Comparison of ENCODE assay signal across 14 cellular contexts in the genomic region with DNA sequence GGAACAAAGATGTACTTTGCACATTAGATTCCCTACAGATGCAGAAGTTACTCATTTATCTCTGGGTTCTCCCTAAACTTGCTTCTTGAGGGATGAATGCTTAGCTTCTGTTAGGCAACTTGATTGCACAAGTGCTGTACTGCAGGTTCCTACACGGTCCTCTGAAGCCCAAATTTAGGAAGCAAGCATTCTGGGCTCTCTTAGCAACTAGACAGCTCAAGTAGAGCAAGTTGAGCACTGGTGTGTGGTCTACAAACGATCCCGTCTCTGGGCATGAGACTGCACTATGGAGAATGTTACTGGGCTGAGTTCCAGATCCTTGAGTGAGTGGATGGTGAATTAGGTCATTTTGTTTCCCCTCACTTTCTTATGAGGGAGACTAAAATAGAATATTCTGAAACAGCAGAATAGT. TPM values are rescaled to one million over a fixed set of nuclear protein-coding genes. Genes with fewer than 3 reads are reported as not detected.
A peak's percentile ranks its signal among the peaks of the same experiment; 100 is the strongest.
DNase-seq lines count a peak whose midpoint lies in the region; ATAC-seq and TF ChIP-seq lines count a peak whose summit lies in the region.
"Had no signal": no experiment of that assay in that cellular context is flagged by ENCODE, and none has a peak within 500 bp of the region (broad histone marks: within the 10 kb centered on the region; RNA-seq: fewer than 3 reads in every experiment).

No MANE protein-coding gene starts in this region.

- H4K20me1 ChIP-seq in fibroblast of lung (ENCODE audit: control insufficient read depth, extremely low read depth, insufficient read depth, low read length): no peaks in the 10 kb centered on the region
- no peaks in the 10 kb centered on the region for H4K20me1 ChIP-seq in osteoblast (ENCODE audit: insufficient read depth, low read length)

- no peak overlapping the region for H3K9ac ChIP-seq in fibroblast of lung (ENCODE audit: insufficient read depth, low read length)

- DNase-seq in G401 (ENCODE audit: low spot score) (peak; percentile 5), RPMI7951 (ENCODE audit: low read depth) (peak; percentile 41), fibroblast of lung (ENCODE audit: low read depth in 2 of 2) (peak; percentile 88 to 93), osteoblast (ENCODE audit: insufficient read length, low spot score, missing footprints) (no peak), D341Med (ENCODE audit: low spot score) (no peak)
- DNase-seq: activated CD4-positive, alpha-beta T cell treated with anti-CD3 and anti-CD28 coated beads, Interleukin-2, amount 10 ng/mL, durations not matched to agents 7 days and 5 days; NCI-H345; ovary had no signal

- H3K36me3 ChIP-seq in fibroblast of lung (ENCODE audit: control insufficient read depth, insufficient read depth, low read length) (no peaks in the 10 kb centered on the region), osteoblast (ENCODE audit: insufficient read depth, low read length) (no peaks in the 10 kb centered on the region)
- H3K36me3 ChIP-seq: ovary had no signal

- H3K9me3 ChIP-seq in fibroblast of lung (ENCODE audit: control insufficient read depth, insufficient read depth, low read depth, low read length): no peaks in the 10 kb centered on the region
- H3K9me3 ChIP-seq in osteoblast (ENCODE audit: low read depth, low read length): no peaks in the 10 kb centered on the region
- H3K9me3 ChIP-seq: ovary had no signal

- ATAC-seq in GM19328 (IDR thresholded peaks at IDR 0.05; ENCODE audit: unreplicated experiment): no peak
- ATAC-seq in HG03175 (IDR thresholded peaks at IDR 0.05; ENCODE audit: unreplicated experiment): no peak
- no peak for ATAC-seq in HG03045 (IDR thresholded peaks at IDR 0.05; ENCODE audit: unreplicated experiment)
- ATAC-seq: activated naive CD4-positive, alpha-beta T cell treated with anti-CD3 and anti-CD28 coated beads, Interleukin-2, amount 50 U/mL, for 72 hours had no signal

- in situ Hi-C loops in G401 (cut with HindIII; ENCODE audit: low sequenced_read_pairs): no loop called here

- H3K4me2 ChIP-seq in fibroblast of lung (ENCODE audit: extremely low read depth, insufficient read depth, low read length): peak overlapping the region; percentile 21
- H3K4me2 ChIP-seq in osteoblast (ENCODE audit: insufficient read depth, low read length): peak overlapping the region; percentile 30

- H3K27me3 ChIP-seq in fibroblast of lung (ENCODE audit: control insufficient read depth, insufficient read depth, low read length) (no peaks in the 10 kb centered on the region), osteoblast (ENCODE audit: insufficient read depth, low read length) (no peaks in the 10 kb centered on the region)
- H3K27me3 ChIP-seq: ovary had no signal

- H3K27ac ChIP-seq in fibroblast of lung (ENCODE audit: insufficient read depth, low read length): no peak overlapping the region
- no peak overlapping the region for H3K27ac ChIP-seq in osteoblast (ENCODE audit: low read depth, low read length)
- H3K27ac ChIP-seq: ovary, SK-N-MC had no signal

- H3K79me2 ChIP-seq in fibroblast of lung (ENCODE audit: control insufficient read depth, insufficient read depth, low read length) (no peaks in the 10 kb centered on the region), osteoblast (ENCODE audit: insufficient read depth, low read length) (no peaks in the 10 kb centered on the region)

- H3K4me1 ChIP-seq in fibroblast of lung (ENCODE audit: control insufficient read depth, extremely low read depth, insufficient read depth, low read length) (no peaks in the 10 kb centered on the region), osteoblast (ENCODE audit: insufficient read depth, low read length) (peaks cover 10% of the 10 kb centered on the region)

- TF ChIP-seq CTCF in fibroblast of lung (conservative IDR thresholded peaks at IDR 0.05 in 1 of 2, IDR thresholded peaks at IDR 0.05 in 1 of 2; ENCODE audit: low read depth in 1 of 2, low read length in 2 of 2) (no peak), osteoblast (IDR thresholded peaks at IDR 0.05; ENCODE audit: extremely low read depth, low read depth, low read length) (no peak)

- no peak overlapping the region for H3K4me3 ChIP-seq in fibroblast of lung (replicated peaks in 1 of 4; ENCODE audit: control extremely low read depth in 1 of 4, insufficient read depth in 1 of 4, low read depth in 3 of 4, low read length in 4 of 4)
- no peak overlapping the region for H3K4me3 ChIP-seq in osteoblast (ENCODE audit: insufficient read depth, low read length)
- H3K4me3 ChIP-seq: ovary, SK-N-MC had no signal

- no peak overlapping the region for H2AFZ ChIP-seq in fibroblast of lung (ENCODE audit: low read length)
- no peak overlapping the region for H2AFZ ChIP-seq in osteoblast (ENCODE audit: low read length)

RNA-seq across cellular contexts. Expression of a gene that starts 14.3 kb away (rescaled TPM):
- 0.06 and 1.6 TPM in 2 replicates for total RNA-seq in G401 (2014; rRNA removed; shearing (Covaris generic))
- total RNA-seq in RPMI7951 (2014; rRNA removed; shearing (Covaris generic)): 2.4 and 2.6 TPM in 2 replicates
- total RNA-seq in fibroblast of lung (4.6 and 12.1 TPM in 2 replicates), osteoblast (0.59 and 0.72 TPM in 2 replicates)
- polyA plus RNA-seq in fibroblast of lung: 4.1 and 13.6 TPM in 2 replicates
- polyA plus RNA-seq in fibroblast of lung (2012): 1.9 and 6.8 TPM in 2 replicates
- polyA minus RNA-seq in fibroblast of lung (ENCODE audit: low replicate concordance): 1.4 and 8.4 TPM in 2 replicates
- total RNA-seq: activated CD4-positive, alpha-beta T cell treated with anti-CD3 and anti-CD28 coated beads, Interleukin-2, amount 10 ng/mL, durations not matched to agents 7 days and 5 days; activated naive CD4-positive, alpha-beta T cell treated with anti-CD3 and anti-CD28 coated beads, Interleukin-2, amount 50 U/mL, for 72 hours had no signal
- polyA plus RNA-seq: IgD-negative memory B cell had no signal

Comparison
In these comparisons a context has a peak if more than half of its experiments do, and no peak if none do; other contexts are left out.
1. DNase-seq: peak in G401 (single experiment), RPMI7951 (single experiment) and fibroblast of lung (2 of 2); none in osteoblast (single experiment) and D341Med (single experiment).